ENCODE assay signal across 10 cellular contexts in the genomic region with DNA sequence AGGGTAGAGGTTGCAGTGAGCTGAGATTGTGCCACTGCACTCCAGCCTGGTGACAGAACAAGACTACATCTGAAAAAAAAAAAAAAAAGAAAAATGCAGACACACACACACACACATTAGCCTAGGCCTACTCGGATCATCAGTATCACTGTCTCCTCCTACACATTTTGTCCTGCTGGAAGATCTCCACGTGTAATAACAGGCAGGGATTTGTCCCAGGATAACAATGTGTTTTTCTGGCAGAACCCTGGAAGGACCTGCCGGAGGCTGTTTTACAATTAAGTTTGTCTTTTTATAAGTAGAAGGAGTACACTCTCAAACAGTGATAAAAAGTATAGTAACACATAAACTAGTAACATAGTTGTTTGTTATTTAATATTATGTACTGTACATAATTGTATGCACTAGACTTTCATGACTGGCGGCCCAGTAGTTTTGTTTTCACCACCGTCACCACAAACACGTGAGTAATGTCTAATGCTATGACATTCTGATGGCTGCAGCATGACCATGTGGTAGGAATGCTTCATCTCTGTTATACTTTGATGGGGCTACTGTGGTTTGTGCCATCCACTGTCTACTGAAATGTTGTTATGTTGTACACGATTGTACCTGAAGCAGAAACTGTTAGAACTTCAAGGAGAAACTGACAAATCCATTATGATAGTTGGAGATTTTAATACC.
DNase-seq lines count a peak whose midpoint lies in the region; ATAC-seq, FAIRE-seq and TF ChIP-seq lines count a peak whose summit lies in the region.
"Had no signal": no experiment of that assay in that cellular context is flagged by ENCODE, and none has a peak within 500 bp of the region (broad histone marks: within the 10 kb centered on the region; RNA-seq: fewer than 3 reads in every experiment).

No MANE protein-coding gene starts in this region.

- no peak overlapping the region for H3K4me3 ChIP-seq in DND-41 (ENCODE audit: low read depth in 1 of 2, low read length in 2 of 2)
- H3K4me3 ChIP-seq in LNCaP clone FGC (ENCODE audit: low read depth, low read length): no peak overlapping the region

- no peak overlapping the region for H3K4me2 ChIP-seq in DND-41 (ENCODE audit: insufficient read depth, low read length)

- H3K27me3 Mint-ChIP-seq in central memory CD8-positive, alpha-beta T cell: no peaks in the 10 kb centered on the region
- H3K27me3 Mint-ChIP-seq in nephron (ENCODE audit: low read depth) (no peaks in the 10 kb centered on the region), CD14-positive monocyte (ENCODE audit: low read depth in 3 of 3) (no peaks in the 10 kb centered on the region)
- H3K27me3 Mint-ChIP-seq: activated B cell treated with CpG ODN at 0.5 μM for 24 hours had no signal

- DNase-seq in DND-41: no peak
- DNase-seq in LNCaP clone FGC (ENCODE audit: low read depth): peak; percentile 95
- DNase-seq in central memory CD8-positive, alpha-beta T cell (ENCODE audit: low spot score in 2 of 2): no peak
- DNase-seq in CD14-positive monocyte (ENCODE audit: low spot score): no peak
- no peak for DNase-seq in DMS114 treated with DMSO at 0.1 percent for 48 hours (lab: John Stamatoyannopoulos, UW; ENCODE audit: unreplicated experiment)
- DNase-seq in frontal cortex (ENCODE audit: low spot score in 2 of 2): no peak
- DNase-seq: activated B cell treated with CpG ODN at 0.5 μM for 24 hours, NCI-H526 treated with DMSO at 0.1 percent for 48 hours, SHP77 had no signal

- no peak overlapping the region for H3K9ac ChIP-seq in DND-41 (ENCODE audit: low read depth, low read length)

- H3K4me1 Mint-ChIP-seq in central memory CD8-positive, alpha-beta T cell: peaks cover 22% of the 10 kb centered on the region
- peaks cover 4% of the 10 kb centered on the region for H3K4me1 Mint-ChIP-seq in nephron
- no peaks in the 10 kb centered on the region for H3K4me1 Mint-ChIP-seq in CD14-positive monocyte
- H3K4me1 Mint-ChIP-seq: activated B cell treated with CpG ODN at 0.5 μM for 24 hours had no signal

- no peaks in the 10 kb centered on the region for H3K79me2 ChIP-seq in DND-41 (ENCODE audit: insufficient read depth, low read length)

- ATAC-seq in DND-41 (ENCODE audit: insufficient read depth, low read depth): peak; percentile 39; the same call in 1 of the 3 replicates
- peak; percentile 86 for ATAC-seq in central memory CD8-positive, alpha-beta T cell (replicated peaks; ENCODE audit: extremely low read depth, poor library complexity, severe bottlenecking)

- TF ChIP-seq CTCF in DND-41 (IDR thresholded peaks at IDR 0.05; ENCODE audit: borderline replicate concordance, extremely low read depth, low read length, poor library complexity, severe bottlenecking) (no peak), LNCaP clone FGC (IDR thresholded peaks at IDR 0.05; ENCODE audit: control insufficient read depth, extremely low read depth, insufficient read depth) (no peak), nephron (IDR thresholded peaks at IDR 0.05; ENCODE audit: unreplicated experiment in 3 of 3) (no peak), CD14-positive monocyte (IDR thresholded peaks at IDR 0.05) (no peak)

- no peaks in the 10 kb centered on the region for H4K20me1 ChIP-seq in DND-41 (ENCODE audit: insufficient read depth, low read length)

- peaks cover 7% of the 10 kb centered on the region for H3K36me3 Mint-ChIP-seq in central memory CD8-positive, alpha-beta T cell (ENCODE audit: insufficient read depth)
- peaks cover 12% of the 10 kb centered on the region for H3K36me3 Mint-ChIP-seq in nephron (ENCODE audit: low read depth)
- H3K36me3 Mint-ChIP-seq in CD14-positive monocyte: peaks cover 2 to 18% of the 10 kb centered on the region in 2 donors

- H3K9me3 Mint-ChIP-seq in central memory CD8-positive, alpha-beta T cell: no peaks in the 10 kb centered on the region
- no peaks in the 10 kb centered on the region for H3K9me3 Mint-ChIP-seq in nephron
- no peaks in the 10 kb centered on the region for H3K9me3 Mint-ChIP-seq in CD14-positive monocyte
- H3K9me3 Mint-ChIP-seq: activated B cell treated with CpG ODN at 0.5 μM for 24 hours had no signal

- FAIRE-seq in frontal cortex (lab: Jason Lieb, UNC): no peak

- intact Hi-C loops in CD14-positive monocyte (cut with micrococcal nuclease): no loop called here

- H3K36me3 ChIP-seq in DND-41 (ENCODE audit: insufficient read depth, low read length): peaks cover 9% of the 10 kb centered on the region; the same call in 1 of the 2 replicates

- peak overlapping the region; percentile 74 for H3K27ac Mint-ChIP-seq in central memory CD8-positive, alpha-beta T cell (ENCODE audit: low read depth)
- H3K27ac Mint-ChIP-seq in nephron: peak overlapping the region in 2 of 3 experiments; percentile 2 to 70
- peak overlapping the region in 1 of 7 donors; percentile 11 for H3K27ac Mint-ChIP-seq in CD14-positive monocyte
- H3K27ac Mint-ChIP-seq: activated B cell treated with CpG ODN at 0.5 μM for 24 hours had no signal

- H2AFZ ChIP-seq in DND-41 (ENCODE audit: low read depth, low read length): no peak overlapping the region

- H3K9me3 ChIP-seq in DND-41 (ENCODE audit: insufficient read depth, low read length, severe bottlenecking): no peaks in the 10 kb centered on the region

- no peaks in the 10 kb centered on the region for H3K4me1 ChIP-seq in DND-41 (ENCODE audit: insufficient read depth, low read length)

- H3K4me3 Mint-ChIP-seq in central memory CD8-positive, alpha-beta T cell: no peak overlapping the region
- H3K4me3 Mint-ChIP-seq in nephron (no peak overlapping the region), CD14-positive monocyte (no peak overlapping the region)
- H3K4me3 Mint-ChIP-seq: activated B cell treated with CpG ODN at 0.5 μM for 24 hours had no signal

- no peak overlapping the region for H3K27ac ChIP-seq in DND-41 (ENCODE audit: low read length)

- H3K27me3 ChIP-seq in DND-41 (ENCODE audit: insufficient read depth, low read length, poor library complexity): no peaks in the 10 kb centered on the region
